In genomic region chr14:61512026-61512425, GRCh38 we compare ENCODE assay signal across 1 cellular context.
TF ChIP-seq lines count a peak whose summit lies in the region.

No MANE protein-coding gene starts in this region.

TF ChIP-seq in SK-N-SH, 30 proteins besides CTCF, POLR2A, EP300 and RAD21 (continued from another document):
- TF ChIP-seq REST (IDR thresholded peaks at IDR 0.05; ENCODE audit: low read depth, low read length): no peak
- no peak for TF ChIP-seq GATA2 (CRISPR knock-in tag; IDR thresholded peaks at IDR 0.05)
- peak; percentile 80 for TF ChIP-seq USF1 (IDR thresholded peaks at IDR 0.05; ENCODE audit: borderline replicate concordance, low read depth)
